ENCODE assay signal across 8 cellular contexts in genomic region chr12:1474059-1474537, GRCh38.
DNase-seq lines count a peak whose midpoint lies in the region; ATAC-seq and TF ChIP-seq lines count a peak whose summit lies in the region.

No MANE protein-coding gene starts in this region.

- H3K9me3 ChIP-seq in sigmoid colon: no peaks in the 10 kb centered on the region

- H3K27me3 ChIP-seq in sigmoid colon: no peaks in the 10 kb centered on the region

- intact Hi-C loops in sigmoid colon (cut with DNase I): no loop called here

- H3K36me3 ChIP-seq in sigmoid colon: no peaks in the 10 kb centered on the region

- ATAC-seq in GM21723 (IDR thresholded peaks at IDR 0.05; ENCODE audit: unreplicated experiment): no peak
- no peak for ATAC-seq in GM21381 (IDR thresholded peaks at IDR 0.05; ENCODE audit: unreplicated experiment)
- no peak for ATAC-seq in HG03108 (IDR thresholded peaks at IDR 0.05; ENCODE audit: unreplicated experiment)

- H3K4me1 ChIP-seq in sigmoid colon: peaks cover 0 to 42% (median 28%) of the 10 kb centered on the region in 4 donors

- TF ChIP-seq POLR2A in sigmoid colon (IDR thresholded peaks at IDR 0.05): no peak

- DNase-seq in DMS79 treated with DMSO at 0.1 percent for 48 hours (lab: John Stamatoyannopoulos, UW) (peak; percentile 53), DMS79 (lab: John Stamatoyannopoulos, UW) (no peak), NOMO-1 treated with DMSO at 0.1 percent for 48 hours (lab: John Stamatoyannopoulos, UW; ENCODE audit: unreplicated experiment) (peak; percentile 51), dermis microvascular lymphatic vessel endothelial cell (ENCODE audit: low read depth in 2 of 2) (peak; percentile 32 to 91), sigmoid colon (no peak)

- TF ChIP-seq EP300 in sigmoid colon (IDR thresholded peaks at IDR 0.05): no peak

- peak overlapping the region in 2 of 4 donors; percentile 6 to 9 for H3K4me3 ChIP-seq in sigmoid colon

- no peak for TF ChIP-seq CTCF in sigmoid colon (IDR thresholded peaks at IDR 0.05)

- H3K27ac ChIP-seq in sigmoid colon: peak overlapping the region; percentile 27 to 44 (median 40)

- WGBS in sigmoid colon, 2 donors: 49 to 63% methylated on average over 5 of the region's 5 CpGs

Comparison
In these comparisons a context has a peak if more than half of its experiments do, and no peak if none do; other contexts are left out.
1. DNase-seq: peak in DMS79 treated with DMSO at 0.1 percent for 48 hours (single experiment), NOMO-1 treated with DMSO at 0.1 percent for 48 hours (single experiment) and dermis microvascular lymphatic vessel endothelial cell (2 of 2); none in DMS79 (single experiment) and sigmoid colon (single experiment).